ENCODE assay signal across 18 cellular contexts in the genomic region with DNA sequence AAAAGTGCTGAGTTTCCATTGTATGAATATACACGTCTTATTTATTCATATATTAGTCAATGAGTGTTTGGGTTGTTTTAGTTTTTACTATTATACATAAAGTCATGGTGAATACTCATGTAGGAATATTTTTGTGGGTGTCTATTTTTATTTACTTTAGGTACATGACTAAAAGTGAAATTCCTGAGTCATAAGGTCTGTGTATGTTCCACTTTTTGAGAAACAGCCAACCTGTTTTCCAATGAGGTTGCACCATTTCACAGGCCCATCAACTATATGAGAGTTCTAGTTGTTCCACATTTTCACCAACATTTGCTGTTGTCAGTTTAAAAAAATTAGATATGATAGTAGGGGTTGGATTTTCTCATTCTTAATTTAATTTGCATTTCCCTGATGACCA. TPM values are rescaled to one million over a fixed set of nuclear protein-coding genes. Genes with fewer than 3 reads are reported as not detected.
DNase-seq lines count a peak whose midpoint lies in the region; ATAC-seq and TF ChIP-seq lines count a peak whose summit lies in the region.
"Had no signal": no experiment of that assay in that cellular context is flagged by ENCODE, and none has a peak within 500 bp of the region (broad histone marks: within the 10 kb centered on the region; RNA-seq: fewer than 3 reads in every experiment).

No MANE protein-coding gene starts in this region.

- WGBS in thyroid gland, 2 donors, result 89 to 92% methylated on average over 1 of the region's 1 CpG

- no peak for DNase-seq in globus pallidus (ENCODE audit: low spot score)
- DNase-seq in GF-D8 (lab: John Stamatoyannopoulos, UW), result no peak
- DNase-seq in thyroid gland, result no peak
- DNase-seq: activated effector memory CD4-positive, alpha-beta T cell treated with Interleukin-2 at 50 U/mL for 16 hours; BE2C; DND-41; head of caudate nucleus; Kasumi-1; OCI-M1; sigmoid colon had no signal

- no peaks in the 10 kb centered on the region for H3K27me3 ChIP-seq in thyroid gland
- H3K27me3 ChIP-seq: cardiac muscle cell, sigmoid colon had no signal

- TF ChIP-seq CTCF in thyroid gland (IDR thresholded peaks at IDR 0.05), result no peak

- H3K27ac ChIP-seq in thyroid gland, result no peak overlapping the region
- H3K27ac ChIP-seq: cardiac muscle cell, sigmoid colon had no signal

- H3K4me1 ChIP-seq in thyroid gland, result no peaks in the 10 kb centered on the region
- H3K4me1 ChIP-seq: BE2C, sigmoid colon had no signal

- H3K36me3 ChIP-seq in thyroid gland, result no peaks in the 10 kb centered on the region
- H3K36me3 ChIP-seq: BE2C, cardiac muscle cell, sigmoid colon had no signal

- H3K9me3 ChIP-seq in thyroid gland, result no peaks in the 10 kb centered on the region
- H3K9me3 ChIP-seq: BE2C had no signal

- TF ChIP-seq POLR2A in thyroid gland (IDR thresholded peaks at IDR 0.05), result no peak

- intact Hi-C loops in thyroid gland (cut with DNase I), result no loop called here

- H3K4me3 ChIP-seq in thyroid gland (replicated peaks in 1 of 3), result no peak overlapping the region
- H3K4me3 ChIP-seq: cardiac muscle cell, sigmoid colon had no signal

- ATAC-seq in GM18502 (IDR thresholded peaks at IDR 0.05; ENCODE audit: poor library complexity, unreplicated experiment), result peak; percentile 91
- peak; percentile 65 for ATAC-seq in GM19455 (IDR thresholded peaks at IDR 0.05; ENCODE audit: unreplicated experiment)
- peak; percentile 84 for ATAC-seq in HG02852 (IDR thresholded peaks at IDR 0.05; ENCODE audit: unreplicated experiment)
- peak; percentile 84 for ATAC-seq in HG03520 (IDR thresholded peaks at IDR 0.05; ENCODE audit: unreplicated experiment)
- no peak for ATAC-seq in GM19467 (IDR thresholded peaks at IDR 0.05; ENCODE audit: unreplicated experiment)

RNA-seq across cellular contexts. Expression of a gene that starts 6.6 kb away (rescaled TPM):
- total RNA-seq in thyroid gland, result not detected
- total RNA-seq: cardiac muscle cell; natural killer cell treated with Interleukin-12 subunit alpha and Interleukin-12 subunit beta and Interleukin-15 and Interleukin-18, amount 100 ng/mL, for 72 hours; sigmoid colon; subcutaneous adipose tissue had no signal

RNA-seq across cellular contexts. Expression of a gene that starts 19.4 kb away (rescaled TPM):
- total RNA-seq in thyroid gland, result 10 to 100 TPM in 1 of 4 donors, 1 to 10 TPM in 3; 5.2 to 12.5 (median 8.2) TPM

RNA-seq across cellular contexts. Expression of a gene that starts 45.3 kb away (rescaled TPM):
- not detected for total RNA-seq in thyroid gland
- total RNA-seq: cardiac muscle cell; natural killer cell treated with Interleukin-12 subunit alpha and Interleukin-12 subunit beta and Interleukin-15 and Interleukin-18, amount 100 ng/mL, for 72 hours; sigmoid colon; subcutaneous adipose tissue had no signal
